Comparison of ENCODE assay signal across 8 cellular contexts in the genomic region with DNA sequence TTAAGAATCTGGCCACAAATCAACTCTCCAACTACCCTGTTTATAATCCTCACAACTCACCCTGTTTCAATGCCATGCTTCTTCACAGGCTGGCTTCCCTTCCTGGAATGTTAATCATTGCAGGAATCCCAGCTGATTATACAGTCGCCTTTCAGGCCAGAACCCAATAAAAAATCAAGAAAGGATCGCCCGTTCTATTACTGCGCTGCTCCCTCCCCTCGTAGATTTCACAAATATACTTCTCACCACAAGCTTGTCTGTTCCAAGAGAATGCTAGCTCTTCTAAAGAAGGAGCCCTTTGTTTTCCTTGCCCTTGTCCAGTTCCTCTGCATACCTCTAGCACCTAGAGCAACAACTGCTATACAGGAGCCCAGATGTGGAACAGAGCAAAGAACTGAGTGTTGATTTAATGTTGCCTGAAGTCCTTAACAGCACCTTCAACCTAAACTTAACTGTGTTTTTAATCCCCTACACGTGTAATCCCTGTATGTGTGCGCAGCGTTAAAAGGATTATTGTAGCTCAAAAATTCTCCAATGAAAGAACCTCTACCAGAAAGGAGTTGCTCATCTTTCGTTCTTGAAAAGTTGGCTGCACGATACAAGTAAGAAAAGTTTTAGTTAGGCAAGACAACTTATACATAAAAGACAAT. TPM values are rescaled to one million over a fixed set of nuclear protein-coding genes. Genes with fewer than 3 reads are reported as not detected.
DNase-seq lines count a peak whose midpoint lies in the region; ATAC-seq and TF ChIP-seq lines count a peak whose summit lies in the region.

No MANE protein-coding gene starts in this region.

- H3K27me3 Mint-ChIP-seq in activated CD8-positive, alpha-beta memory T cell treated with anti-CD3 and anti-CD28 coated beads, Interleukin-2, amount 10 ng/mL, durations not matched to agents 7 days and 5 days, result no peaks in the 10 kb centered on the region

- peak overlapping the region; percentile 87 to 96 (median 91) for H3K9ac ChIP-seq in BLaER1 treated with 17β-estradiol and CSF1 and Interleukin-3, amounts not matched to agents 10 nM and 100 nM
- H3K9ac ChIP-seq in adipocyte (ENCODE audit: low read length), result peak overlapping the region; percentile 97

- ATAC-seq in HG03175 (IDR thresholded peaks at IDR 0.05; ENCODE audit: unreplicated experiment), result peak; percentile 0
- no peak for ATAC-seq in GM21786 (IDR thresholded peaks at IDR 0.05; ENCODE audit: unreplicated experiment)
- ATAC-seq in GM19455 (IDR thresholded peaks at IDR 0.05; ENCODE audit: unreplicated experiment), result no peak
- no peak for ATAC-seq in activated CD8-positive, alpha-beta memory T cell treated with anti-CD3 and anti-CD28 coated beads, Interleukin-2, amount 10 ng/mL, durations not matched to agents 7 days and 5 days

- H3K27ac Mint-ChIP-seq in activated CD8-positive, alpha-beta memory T cell treated with anti-CD3 and anti-CD28 coated beads, Interleukin-2, amount 10 ng/mL, durations not matched to agents 7 days and 5 days, result no peak overlapping the region

- peaks cover 0 to 17% (median 10%) of the 10 kb centered on the region in 11 experiments; a peak in 11 of 22 replicates for H3K9me3 ChIP-seq in BLaER1 treated with 17β-estradiol and CSF1 and Interleukin-3, amounts not matched to agents 10 nM and 100 nM (replicated peaks in 1 of 11)
- H3K9me3 ChIP-seq in adipocyte (ENCODE audit: control insufficient read depth, low read length) (no peaks in the 10 kb centered on the region), testis (no peaks in the 10 kb centered on the region)

- H3K27ac ChIP-seq in BLaER1 treated with 17β-estradiol and CSF1 and Interleukin-3, amounts not matched to agents 10 nM and 100 nM, result peak overlapping the region; percentile 85 to 98 (median 95); a peak in 21 of 22 replicates
- H3K27ac ChIP-seq in testis, result peak overlapping the region; percentile 87 to 90

- peaks cover 0 to 40% (median 29%) of the 10 kb centered on the region in 11 experiments; a peak in 16 of 22 replicates for H4K20me1 ChIP-seq in BLaER1 treated with 17β-estradiol and CSF1 and Interleukin-3, amounts not matched to agents 10 nM and 100 nM

- intact Hi-C loops in testis (cut with DNase I; ENCODE audit: low total_unique reads), result no loop called here

- CTCF ChIA-PET in activated CD8-positive, alpha-beta memory T cell treated with anti-CD3 and anti-CD28 coated beads, Interleukin-2, amount 10 ng/mL, durations not matched to agents 7 days and 5 days (lab: Charles Lee), result interaction anchor here (1.1 to 1.7 kb wide), 2 partner anchors 76 to 172 kb away, joined by 3 to 8 read pairs; partner anchors contain the start of gene RNF146

- no peak overlapping the region for H3K4me3 Mint-ChIP-seq in activated CD8-positive, alpha-beta memory T cell treated with anti-CD3 and anti-CD28 coated beads, Interleukin-2, amount 10 ng/mL, durations not matched to agents 7 days and 5 days

- peaks cover 0 to 47% (median 16%) of the 10 kb centered on the region in 11 experiments; a peak in 11 of 22 replicates for H3K36me3 ChIP-seq in BLaER1 treated with 17β-estradiol and CSF1 and Interleukin-3, amounts not matched to agents 10 nM and 100 nM
- H3K36me3 ChIP-seq in adipocyte (ENCODE audit: control insufficient read depth, insufficient read depth, low read length, severe bottlenecking), result no peaks in the 10 kb centered on the region
- H3K36me3 ChIP-seq in testis (ENCODE audit: low read depth, missing control alignments), result no peaks in the 10 kb centered on the region

- H3K4me2 ChIP-seq in BLaER1 treated with 17β-estradiol and CSF1 and Interleukin-3, amounts not matched to agents 10 nM and 100 nM, result peak overlapping the region; percentile 82 to 97 (median 93)

- no peaks in the 10 kb centered on the region for H3K27me3 ChIP-seq in BLaER1 treated with 17β-estradiol and CSF1 and Interleukin-3, amounts not matched to agents 10 nM and 100 nM
- H3K27me3 ChIP-seq in adipocyte (replicated peaks; ENCODE audit: control insufficient read depth, insufficient read depth, low read length), result no peaks in the 10 kb centered on the region
- no peaks in the 10 kb centered on the region for H3K27me3 ChIP-seq in testis

- peak overlapping the region; percentile 75 to 91 (median 77) for H3K4me3 ChIP-seq in BLaER1 treated with 17β-estradiol and CSF1 and Interleukin-3, amounts not matched to agents 10 nM and 100 nM
- H3K4me3 ChIP-seq in adipocyte (ENCODE audit: low read length), result peak overlapping the region; percentile 96
- peak overlapping the region; percentile 69 to 74 for H3K4me3 ChIP-seq in testis

- H3K36me3 Mint-ChIP-seq in activated CD8-positive, alpha-beta memory T cell treated with anti-CD3 and anti-CD28 coated beads, Interleukin-2, amount 10 ng/mL, durations not matched to agents 7 days and 5 days, result peaks cover 7% of the 10 kb centered on the region

- no peak for TF ChIP-seq POLR2A in testis (IDR thresholded peaks at IDR 0.05)

- TF ChIP-seq CTCF in testis (IDR thresholded peaks at IDR 0.05), result no peak

- H3K9me3 Mint-ChIP-seq in activated CD8-positive, alpha-beta memory T cell treated with anti-CD3 and anti-CD28 coated beads, Interleukin-2, amount 10 ng/mL, durations not matched to agents 7 days and 5 days (ENCODE audit: low read depth), result no peaks in the 10 kb centered on the region

- DNase-seq in adipocyte (ENCODE audit: low read depth) (peak; percentile 59), iPS-NIHi7 (ENCODE audit: extremely low spot score) (peak; percentile 20), testis (no peak)
- no peak for DNase-seq in activated CD8-positive, alpha-beta memory T cell treated with anti-CD3 and anti-CD28 coated beads, Interleukin-2, amount 10 ng/mL, durations not matched to agents 7 days and 5 days

- peaks cover 26% of the 10 kb centered on the region for H3K4me1 Mint-ChIP-seq in activated CD8-positive, alpha-beta memory T cell treated with anti-CD3 and anti-CD28 coated beads, Interleukin-2, amount 10 ng/mL, durations not matched to agents 7 days and 5 days

- H3K4me1 ChIP-seq in BLaER1 treated with 17β-estradiol and CSF1 and Interleukin-3, amounts not matched to agents 10 nM and 100 nM, result peaks cover 31 to 56% (median 36%) of the 10 kb centered on the region in 10 experiments
- H3K4me1 ChIP-seq in adipocyte (ENCODE audit: control insufficient read depth, insufficient read depth, low read length) (peaks cover 55% of the 10 kb centered on the region), testis (peaks cover 23% of the 10 kb centered on the region)

- 6 to 9% methylated on average over 10 of the region's 10 CpGs for WGBS in testis, 2 donors

RNA-seq across cellular contexts. Expression of gene ECHDC1, which starts 1.0 kb away (rescaled TPM):
- total RNA-seq in testis, result 10 to 100 TPM; 34.9 to 37.6 TPM
- 30.9 TPM for polyA plus RNA-seq in testis (ENCODE audit: insufficient read depth, low read depth, low replicate concordance)
- total RNA-seq in activated CD8-positive, alpha-beta memory T cell treated with anti-CD3 and anti-CD28 coated beads, Interleukin-2, amount 10 ng/mL, durations not matched to agents 7 days and 5 days, result 10 to 100 TPM; 39.5 to 46.1 TPM

Comparison
In these comparisons a context has a peak if more than half of its experiments do, and no peak if none do; other contexts are left out.
1. DNase-seq: peak in adipocyte (single experiment) and iPS-NIHi7 (single experiment); none in testis (single experiment) and activated CD8-positive, alpha-beta memory T cell treated with anti-CD3 and anti-CD28 coated beads, Interleukin-2, amount 10 ng/mL, durations not matched to agents 7 days and 5 days (single experiment).
2. Peak in every context shown above with its lines, with median percentiles within 50 percentile points of each other: H3K4me3 ChIP-seq.